ENCODE assay signal across 2 cellular contexts in genomic region chr12:121857322-121858246, GRCh38.
A peak's percentile ranks its signal among the peaks of the same experiment; 100 is the strongest.
TF ChIP-seq lines count a peak whose summit lies in the region.

No MANE protein-coding gene starts in this region.

TF ChIP-seq in GM23338, 12 proteins besides CTCF, POLR2A, EP300 and RAD21 (continued from another document):
- no peak for TF ChIP-seq ETS1 (IDR thresholded peaks at IDR 0.05)
- no peak for TF ChIP-seq REST (IDR thresholded peaks at IDR 0.05; ENCODE audit: unreplicated experiment)
- TF ChIP-seq ZNF114 (CRISPR knock-in tag; IDR thresholded peaks at IDR 0.05), result no peak
- no peak for TF ChIP-seq ZNF462 (CRISPR knock-in tag; IDR thresholded peaks at IDR 0.05)
- TF ChIP-seq EZH2phosphoT487 (IDR thresholded peaks at IDR 0.05; ENCODE audit: unreplicated experiment), result no peak
- no peak for TF ChIP-seq ZNF331 (CRISPR knock-in tag; IDR thresholded peaks at IDR 0.05; ENCODE audit: low read depth)
- no peak for TF ChIP-seq NANOG (IDR thresholded peaks at IDR 0.05; ENCODE audit: borderline replicate concordance)

TF ChIP-seq in liver, 16 proteins besides CTCF, POLR2A, EP300 and RAD21 (continued from another document):
- TF ChIP-seq, protein P1, sequence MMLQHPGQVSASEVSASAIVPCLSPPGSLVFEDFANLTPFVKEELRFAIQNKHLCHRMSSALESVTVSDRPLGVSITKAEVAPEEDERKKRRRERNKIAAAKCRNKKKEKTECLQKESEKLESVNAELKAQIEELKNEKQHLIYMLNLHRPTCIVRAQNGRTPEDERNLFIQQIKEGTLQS (IDR thresholded peaks at IDR 0.05), result peak; percentile 7
- TF ChIP-seq REST (IDR thresholded peaks at IDR 0.05), result peak; percentile 81
- no peak for TF ChIP-seq NR2F2 (IDR thresholded peaks at IDR 0.05)
- no peak for TF ChIP-seq ZBTB33 (IDR thresholded peaks at IDR 0.05)
- peak; percentile 33 for TF ChIP-seq HNF4G (IDR thresholded peaks at IDR 0.05)
- peak in 1 of 2 donors; percentile 81 for TF ChIP-seq RXRA (IDR thresholded peaks at IDR 0.05)
- TF ChIP-seq JUND (IDR thresholded peaks at IDR 0.05), result no peak
- TF ChIP-seq TAF1 (conservative IDR thresholded peaks at IDR 0.05), result peak; percentile 92
- TF ChIP-seq MAX (IDR thresholded peaks at IDR 0.05), result peak; percentile 28
- peak; percentile 79 for TF ChIP-seq SP1 (IDR thresholded peaks at IDR 0.05)
- TF ChIP-seq FOXA1 (IDR thresholded peaks at IDR 0.05), result no peak
- no peak for TF ChIP-seq FOXA2 (IDR thresholded peaks at IDR 0.05)
TF ChIP-seq in liver: peak in this region for 11.
